ENCODE assay signal across 8 cellular contexts in genomic region chr1:25506566-25507463, GRCh38. TPM values are rescaled to one million over a fixed set of nuclear protein-coding genes. Genes with fewer than 3 reads are reported as not detected.
DNase-seq lines count a peak whose midpoint lies in the region; ATAC-seq, FAIRE-seq and TF ChIP-seq lines count a peak whose summit lies in the region.
"Not testable (repeated sequence)": the region's sequence is repeated elsewhere in the genome, so short reads cannot be mapped to it uniquely, and the experiment has no call there.

No MANE protein-coding gene starts in this region.

- ATAC-seq in RWPE2 (ENCODE audit: low read depth); foreskin keratinocyte; HepG2; upper lobe of right lung: not testable (repeated sequence)

- H3K4me1 Mint-ChIP-seq in CD8-positive, alpha-beta memory T cell, result peaks cover 8 to 25% (median 19%) of the 10 kb centered on the region in 3 donors
- peaks cover 37% of the 10 kb centered on the region for H3K4me1 Mint-ChIP-seq in activated naive CD4-positive, alpha-beta T cell treated with anti-CD3 and anti-CD28 coated beads, Interleukin-2, amount 50 U/mL, for 24 hours

- not testable (repeated sequence) for H3K9me3 ChIP-seq in CD8-positive, alpha-beta memory T cell (ENCODE audit: low read length); RWPE2 (ENCODE audit: severe bottlenecking); HepG2 (ENCODE audit: low read length); parathyroid adenoma (ENCODE audit: control insufficient read depth, low read length); upper lobe of right lung

- not testable (repeated sequence) for H3K9ac ChIP-seq in HepG2 (ENCODE audit: insufficient read depth, low read depth, low read length); parathyroid adenoma

- peak in 3 of 5 donors; percentile 17 to 70 (median 54) for DNase-seq in CD8-positive, alpha-beta memory T cell
- peak; percentile 6 for DNase-seq in RWPE2 (ENCODE audit: low spot score)
- DNase-seq in activated CD8-positive, alpha-beta memory T cell treated with anti-CD3 and anti-CD28 coated beads, Interleukin-2, amount 50 U/mL, for 48 hours, result peak; percentile 44
- not testable (repeated sequence) for DNase-seq in foreskin keratinocyte; HepG2 (ENCODE audit: low spot score); upper lobe of right lung

- not testable (repeated sequence) for H3K9me3 Mint-ChIP-seq in CD8-positive, alpha-beta memory T cell; activated naive CD4-positive, alpha-beta T cell treated with anti-CD3 and anti-CD28 coated beads, Interleukin-2, amount 50 U/mL, for 24 hours

- H2AFZ ChIP-seq in HepG2 (ENCODE audit: low read length), result not testable (repeated sequence)
- peak overlapping the region; percentile 53 for H2AFZ ChIP-seq in parathyroid adenoma

- not testable (repeated sequence) for BruUV-seq in HepG2 (replicated peaks; lab: Mats Ljungman, UMichigan)

- H3K4me3 ChIP-seq in CD8-positive, alpha-beta memory T cell (ENCODE audit: low read length); RWPE2 (ENCODE audit: severe bottlenecking); parathyroid adenoma (ENCODE audit: low read depth, low read length): not testable (repeated sequence)
- peak overlapping the region in 2 of 3 experiments; percentile 37 to 45; a peak in 4 of 6 replicates for H3K4me3 ChIP-seq in HepG2 (replicated peaks in 1 of 3; ENCODE audit: insufficient read depth in 1 of 3, low read depth in 2 of 3, low read length in 3 of 3)
- H3K4me3 ChIP-seq in upper lobe of right lung, result peak overlapping the region; percentile 5

- H3K27me3 ChIP-seq in CD8-positive, alpha-beta memory T cell (ENCODE audit: insufficient read depth, low read length, poor library complexity, severe bottlenecking); RWPE2 (ENCODE audit: insufficient read depth, poor library complexity, severe bottlenecking); foreskin keratinocyte; HepG2 (ENCODE audit: control insufficient read depth in 1 of 2, insufficient read depth in 2 of 2, low read length in 2 of 2); parathyroid adenoma (ENCODE audit: control insufficient read depth, insufficient read depth, low read length); upper lobe of right lung: not testable (repeated sequence)

- peak overlapping the region; percentile 68 for H3K4me2 ChIP-seq in HepG2 (ENCODE audit: low read depth, low read length)
- not testable (repeated sequence) for H3K4me2 ChIP-seq in parathyroid adenoma (ENCODE audit: low read length)

- not testable (repeated sequence) for TF ChIP-seq RAD21 in HepG2 (CRISPR knock-in tag; IDR thresholded peaks at IDR 0.05)

- not testable (repeated sequence) for TF ChIP-seq CTCF in RWPE2 (IDR thresholded peaks at IDR 0.05; ENCODE audit: poor library complexity, severe bottlenecking); foreskin keratinocyte (conservative IDR thresholded peaks at IDR 0.05); HepG2 (CRISPR knock-in tag; IDR thresholded peaks at IDR 0.05); parathyroid adenoma (IDR thresholded peaks at IDR 0.05); upper lobe of right lung (IDR thresholded peaks at IDR 0.05)

- H3K4me1 ChIP-seq in CD8-positive, alpha-beta memory T cell (ENCODE audit: insufficient read depth, low read length), result peaks cover 23% of the 10 kb centered on the region
- not testable (repeated sequence) for H3K4me1 ChIP-seq in RWPE2 (ENCODE audit: insufficient read depth, poor library complexity, severe bottlenecking); foreskin keratinocyte; HepG2 (ENCODE audit: insufficient read depth, low read length); parathyroid adenoma
- H3K4me1 ChIP-seq in upper lobe of right lung, result peaks cover 11% of the 10 kb centered on the region

- POLR2A ChIA-PET in CD8-positive, alpha-beta memory T cell (lab: Charles Lee), result interaction anchor here (0.8 kb wide), 1 partner anchor 102 kb away, joined by 3 read pairs; no protein-coding TSS in a partner anchor
- POLR2A ChIA-PET in HepG2 (lab: Yijun Ruan, JAX), result interaction anchor here (1.0 kb wide), 1 partner anchor 47 kb away, joined by 3 read pairs; no protein-coding TSS in a partner anchor

- not testable (repeated sequence) for H3K36me3 Mint-ChIP-seq in CD8-positive, alpha-beta memory T cell; activated naive CD4-positive, alpha-beta T cell treated with anti-CD3 and anti-CD28 coated beads, Interleukin-2, amount 50 U/mL, for 24 hours

- intact Hi-C loops in HepG2 (cut with micrococcal nuclease; ENCODE audit: unreplicated experiment); upper lobe of right lung (cut with DNase I): not testable (repeated sequence)

- CTCF ChIA-PET in CD8-positive, alpha-beta memory T cell (lab: Charles Lee), result interaction anchor here (1.4 to 7.1 kb wide), 2 partner anchors 15 to 303 kb away, joined by 6 to 79 read pairs; no protein-coding TSS in a partner anchor
- CTCF ChIA-PET in HepG2 (lab: Yijun Ruan, JAX; ENCODE audit: low intra/inter-chr PET ratio, low total read pairs), result not testable (repeated sequence)

- TF ChIP-seq POLR2A in HepG2 (IDR thresholded peaks at IDR 0.05; ENCODE audit: insufficient read depth in 1 of 2, low read depth in 2 of 2, low read length in 2 of 2), result not testable (repeated sequence)

- H3K27me3 Mint-ChIP-seq in CD8-positive, alpha-beta memory T cell; activated naive CD4-positive, alpha-beta T cell treated with anti-CD3 and anti-CD28 coated beads, Interleukin-2, amount 50 U/mL, for 24 hours: not testable (repeated sequence)

- TF ChIP-seq EP300 in HepG2 (IDR thresholded peaks at IDR 0.05; ENCODE audit: low read depth in 2 of 2, low read length in 2 of 2); HepG2 (CRISPR knock-in tag; IDR thresholded peaks at IDR 0.05; ENCODE audit: borderline replicate concordance): not testable (repeated sequence)

- not testable (repeated sequence) for H3K36me3 ChIP-seq in CD8-positive, alpha-beta memory T cell (ENCODE audit: insufficient read depth, low read length); RWPE2 (ENCODE audit: low read depth); HepG2 (replicated peaks in 1 of 2; ENCODE audit: control insufficient read depth in 1 of 2, insufficient read depth in 2 of 2, low read length in 2 of 2); parathyroid adenoma (ENCODE audit: control insufficient read depth, insufficient read depth, low read length); upper lobe of right lung

- WGBS in HepG2 (ENCODE audit: low lambda C conversion rate), result 46% methylated on average over 7 of the region's 37 CpGs

- H3K27ac Mint-ChIP-seq in CD8-positive, alpha-beta memory T cell, result peak overlapping the region in 6 of 8 donors; percentile 2 to 77 (median 56)
- H3K27ac Mint-ChIP-seq in activated naive CD4-positive, alpha-beta T cell treated with anti-CD3 and anti-CD28 coated beads, Interleukin-2, amount 50 U/mL, for 24 hours, result peak overlapping the region; percentile 79

- H4K20me1 ChIP-seq in HepG2 (ENCODE audit: insufficient read depth, low read length), result not testable (repeated sequence)

- not testable (repeated sequence) for FAIRE-seq in HepG2 (lab: Jason Lieb, UNC)

- H3K4me3 Mint-ChIP-seq in CD8-positive, alpha-beta memory T cell, result peak overlapping the region; percentile 13 to 73 (median 71)
- peak overlapping the region; percentile 63 for H3K4me3 Mint-ChIP-seq in activated naive CD4-positive, alpha-beta T cell treated with anti-CD3 and anti-CD28 coated beads, Interleukin-2, amount 50 U/mL, for 24 hours

- in situ Hi-C loops in HepG2 (cut with HindIII; ENCODE audit: extremely low pct_ligation_motif_present, low pct_unique_long_range_greater_than_20kb), result loop anchor here (25.0 kb wide), 1 partner anchor 95 kb away; the partner anchor contains the start of gene RHCE

- H3K27ac ChIP-seq in CD8-positive, alpha-beta memory T cell (ENCODE audit: low read depth, low read length); RWPE2 (ENCODE audit: poor library complexity, severe bottlenecking); HepG2 (ENCODE audit: extremely low read length, insufficient read depth, low read length); parathyroid adenoma; upper lobe of right lung: not testable (repeated sequence)
- H3K27ac ChIP-seq in foreskin keratinocyte, result peak overlapping the region; percentile 36

- not testable (repeated sequence) for H3K79me2 ChIP-seq in HepG2 (ENCODE audit: insufficient read depth, low read length); parathyroid adenoma

RNA-seq across cellular contexts. Expression of gene LDLRAP1, which starts 36.6 kb away (rescaled TPM):
- total RNA-seq in CD8-positive, alpha-beta memory T cell, result 10 to 100 TPM; 21.1 to 22.0 TPM
- 302 TPM for polyA plus RNA-seq in CD8-positive, alpha-beta memory T cell
- total RNA-seq in foreskin keratinocyte, result 21.5 and 23.3 TPM in 2 replicates
- polyA plus RNA-seq in foreskin keratinocyte, result 18.7 and 18.8 TPM in 2 replicates
- total RNA-seq in HepG2 (2016; rRNA removed; fragmentation: Illumina TruSeq; extraction: Trizol), result 6.3 and 7.2 TPM in 2 replicates
- 1.6 and 1.8 TPM in 2 replicates for total RNA-seq in HepG2 (2016; cell fraction: cytosol; rRNA removed; fragmentation: Illumina TruSeq; extraction: Trizol; ENCODE audit: low read depth)
- total RNA-seq in HepG2 (2016; cell fraction: insoluble cytoplasmic fraction; rRNA removed; fragmentation: Illumina TruSeq; extraction: Trizol), result 5.6 and 7.1 TPM in 2 replicates
- total RNA-seq in HepG2 (2016; cell fraction: membrane; rRNA removed; fragmentation: Illumina TruSeq; extraction: Trizol), result 5.1 and 6.4 TPM in 2 replicates
- 4.2 and 4.7 TPM in 2 replicates for total RNA-seq in HepG2 (2016; cell fraction: nucleus; rRNA removed; fragmentation: Illumina TruSeq; extraction: Trizol)
- 12.1 and 13.7 TPM in 2 replicates for polyA plus RNA-seq in HepG2 (2011; rRNA removed)
- 9.5 and 10.4 TPM in 2 replicates for polyA plus RNA-seq in HepG2 (2011; cell fraction: cytosol; rRNA removed)
- polyA plus RNA-seq in HepG2 (2011; cell fraction: nucleus; rRNA removed), result 22.0 and 26.7 TPM in 2 replicates
- polyA plus RNA-seq in HepG2 (2012), result 7.7 and 7.8 TPM in 2 replicates
- polyA plus RNA-seq in HepG2 (2016; cell fraction: cytosol; fragmentation: Illumina TruSeq; extraction: Trizol; ENCODE audit: low read depth), result 1.6 and 1.8 TPM in 2 replicates
- 7.0 and 8.1 TPM in 2 replicates for polyA plus RNA-seq in HepG2 (2016; cell fraction: insoluble cytoplasmic fraction; fragmentation: Illumina TruSeq; extraction: Trizol; ENCODE audit: low read depth)
- polyA plus RNA-seq in HepG2 (2016; cell fraction: membrane; fragmentation: Illumina TruSeq; extraction: Trizol; ENCODE audit: low read depth), result 4.6 and 4.8 TPM in 2 replicates
- polyA plus RNA-seq in HepG2 (2016; cell fraction: nucleus; fragmentation: Illumina TruSeq; extraction: Trizol; ENCODE audit: insufficient read depth, low read depth), result 12.0 and 13.6 TPM in 2 replicates
- polyA minus RNA-seq in HepG2 (2011; rRNA and poly(A)+ RNA removed; ENCODE audit: low replicate concordance), result 12.3 and 19.3 TPM in 2 replicates
- 6.8 and 10.5 TPM in 2 replicates for polyA minus RNA-seq in HepG2 (2011; cell fraction: cytosol; rRNA and poly(A)+ RNA removed)
- 6.1 and 6.2 TPM in 2 replicates for polyA minus RNA-seq in HepG2 (2011; cell fraction: nucleus; rRNA and poly(A)+ RNA removed)
- total RNA-seq in upper lobe of right lung, result 35.1 TPM
